ENCODE assay signal across 11 cellular contexts in the genomic region with DNA sequence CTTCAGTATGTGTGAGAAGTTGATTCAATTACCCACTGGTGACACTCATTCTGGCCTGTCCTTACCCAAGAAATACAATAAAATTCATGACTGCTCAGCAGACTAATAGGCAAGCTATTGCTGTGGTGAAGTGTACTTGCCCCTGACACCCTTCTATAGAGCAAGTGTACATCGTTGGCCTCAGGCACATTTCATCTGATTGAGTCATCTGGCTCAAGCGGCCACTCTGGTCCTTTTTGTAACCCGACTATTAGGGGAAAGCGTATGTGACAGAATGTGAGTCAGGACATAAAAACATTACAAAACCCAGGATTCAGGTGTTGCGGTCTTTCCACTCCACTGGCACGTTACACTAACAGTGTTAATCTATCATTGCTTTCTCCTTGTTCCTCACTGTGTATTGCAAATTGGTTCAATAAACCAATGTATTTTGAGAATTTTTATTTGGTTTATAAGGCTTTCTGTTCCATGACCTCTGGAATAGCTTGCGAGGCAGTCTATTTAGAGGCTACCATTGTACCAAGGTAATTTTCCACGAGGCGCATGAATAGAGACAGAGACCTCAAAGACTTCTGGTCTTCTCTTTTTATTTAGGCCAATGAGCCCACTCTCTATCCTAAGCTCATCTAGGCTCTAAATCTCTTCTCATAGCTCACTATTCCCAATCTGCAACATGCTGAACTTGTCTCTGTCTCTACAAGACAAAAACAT. TPM values are rescaled to one million over a fixed set of nuclear protein-coding genes. Genes with fewer than 3 reads are reported as not detected.
A peak's percentile ranks its signal among the peaks of the same experiment; 100 is the strongest.
DNase-seq lines count a peak whose midpoint lies in the region; ATAC-seq and TF ChIP-seq lines count a peak whose summit lies in the region.
"Had no signal": no experiment of that assay in that cellular context is flagged by ENCODE, and none has a peak within 500 bp of the region (broad histone marks: within the 10 kb centered on the region; RNA-seq: fewer than 3 reads in every experiment).

No MANE protein-coding gene starts in this region.

- H3K9me3 ChIP-seq in PC-9 (ENCODE audit: insufficient read depth, low read depth), result no peaks in the 10 kb centered on the region
- no peaks in the 10 kb centered on the region for H3K9me3 ChIP-seq in osteoblast (ENCODE audit: low read depth, low read length)
- H3K9me3 ChIP-seq in stomach, result no peaks in the 10 kb centered on the region
- no peaks in the 10 kb centered on the region for H3K9me3 ChIP-seq in lower lobe of right lung

- H3K27ac ChIP-seq in PC-9, result peak overlapping the region; percentile 87
- H3K27ac ChIP-seq in osteoblast (ENCODE audit: low read depth, low read length), result peak overlapping the region; percentile 9
- no peak overlapping the region for H3K27ac ChIP-seq in stomach
- H3K27ac ChIP-seq in lower lobe of right lung, result no peak overlapping the region

- WGBS in stomach, 5 donors, result 92 to 97% (median 95%) methylated on average over 9 of the region's 9 CpGs

- peaks cover 20% of the 10 kb centered on the region for H3F3A ChIP-seq in PC-9 (ENCODE audit: insufficient read depth, low read depth)

- H3K79me2 ChIP-seq in PC-9 (ENCODE audit: low read depth) (no peaks in the 10 kb centered on the region), osteoblast (ENCODE audit: insufficient read depth, low read length) (no peaks in the 10 kb centered on the region)

- TF ChIP-seq CTCF in PC-9 (conservative IDR thresholded peaks at IDR 0.05), result no peak
- no peak for TF ChIP-seq CTCF in osteoblast (IDR thresholded peaks at IDR 0.05; ENCODE audit: extremely low read depth, low read depth, low read length)
- no peak for TF ChIP-seq CTCF in stomach (IDR thresholded peaks at IDR 0.05)
- no peak for TF ChIP-seq CTCF in lower lobe of right lung (IDR thresholded peaks at IDR 0.05)

- H3K4me1 ChIP-seq in PC-9 (replicated peaks; ENCODE audit: insufficient read depth) (peaks cover 34% of the 10 kb centered on the region), osteoblast (ENCODE audit: insufficient read depth, low read length) (peaks cover 15% of the 10 kb centered on the region), stomach (no peaks in the 10 kb centered on the region), lower lobe of right lung (no peaks in the 10 kb centered on the region)

- no peak overlapping the region; the same call in 1 of the 2 replicates for H3K4me3 ChIP-seq in PC-9
- no peak overlapping the region for H3K4me3 ChIP-seq in osteoblast (ENCODE audit: insufficient read depth, low read length)
- no peak overlapping the region for H3K4me3 ChIP-seq in stomach
- no peak overlapping the region for H3K4me3 ChIP-seq in lower lobe of right lung
- H3K4me3 ChIP-seq: smooth muscle cell had no signal

- BruUV-seq in PC-9 (replicated peaks; lab: Mats Ljungman, UMichigan), result no TSS peak

- CTCF ChIA-PET in PC-9 (lab: Charles Lee), result no interaction called here

- H3K27me3 ChIP-seq in PC-9 (ENCODE audit: insufficient read depth, low read depth) (no peaks in the 10 kb centered on the region), osteoblast (ENCODE audit: insufficient read depth, low read length) (no peaks in the 10 kb centered on the region), stomach (no peaks in the 10 kb centered on the region), lower lobe of right lung (ENCODE audit: low read depth) (no peaks in the 10 kb centered on the region)

- intact Hi-C loops in PC-9 (cut with micrococcal nuclease; ENCODE audit: unreplicated experiment), result loop anchor here (2.0 kb wide), 1 partner anchor 21 kb away; no protein-coding TSS in a partner anchor
- intact Hi-C loops in stomach (cut with DNase I; ENCODE audit: low total_unique reads), result no loop called here
- intact Hi-C loops in lower lobe of right lung (cut with DNase I), result no loop called here

- no peak for TF ChIP-seq POLR2A in stomach (IDR thresholded peaks at IDR 0.05)

- H3K9me2 ChIP-seq in PC-9 (ENCODE audit: insufficient read depth), result no peaks in the 10 kb centered on the region

- H2AFZ ChIP-seq in PC-9 (no peak overlapping the region), osteoblast (ENCODE audit: low read length) (no peak overlapping the region)

- POLR2A ChIA-PET in PC-9 (lab: Charles Lee; ENCODE audit: unreplicated experiment), result interaction anchor here (0.7 kb wide), 1 partner anchor 44 kb away, joined by 4 read pairs; no protein-coding TSS in a partner anchor

- ATAC-seq in lower lobe of right lung (no peak), GM19397 (IDR thresholded peaks at IDR 0.05; ENCODE audit: unreplicated experiment) (no peak)
- ATAC-seq: natural killer cell treated with Interleukin-12 subunit alpha and Interleukin-12 subunit beta and Interleukin-15 and Interleukin-18, amount 100 ng/mL, for 72 hours had no signal

- no peaks in the 10 kb centered on the region for H4K20me1 ChIP-seq in PC-9 (ENCODE audit: insufficient read depth)
- H4K20me1 ChIP-seq in osteoblast (ENCODE audit: insufficient read depth, low read length), result no peaks in the 10 kb centered on the region

- 0 out of 2 replicates have a peak, but pooled peaks cover 4% of the 10 kb centered on the region for H3K36me3 ChIP-seq in PC-9 (ENCODE audit: low read depth)
- no peaks in the 10 kb centered on the region for H3K36me3 ChIP-seq in osteoblast (ENCODE audit: insufficient read depth, low read length)
- peaks cover 0 to 28% (median 12%) of the 10 kb centered on the region in 4 donors for H3K36me3 ChIP-seq in stomach
- H3K36me3 ChIP-seq in lower lobe of right lung, result no peaks in the 10 kb centered on the region

- H3K4me2 ChIP-seq in PC-9, result peak overlapping the region; percentile 60
- peak overlapping the region; percentile 9 for H3K4me2 ChIP-seq in osteoblast (ENCODE audit: insufficient read depth, low read length)
- H3K4me2 ChIP-seq: smooth muscle cell had no signal

- DNase-seq in ELR (ENCODE audit: low read depth) (peak; percentile 98), PC-9 (peak; percentile 81 to 100), dedifferentiated amniotic fluid mesenchymal stem cell (ENCODE audit: extremely low spot score) (peak; percentile 79), osteoblast (ENCODE audit: insufficient read length, low spot score, missing footprints) (peak; percentile 66), stomach (no peak), lower lobe of right lung (no peak), 8988T (no peak)
- DNase-seq: immature natural killer cell had no signal

- no peak for TF ChIP-seq EP300 in stomach (IDR thresholded peaks at IDR 0.05)

RNA-seq across cellular contexts. Expression of a gene that starts 10.2 kb away (rescaled TPM):
- 27.9 and 36.2 TPM in 2 replicates for total RNA-seq in PC-9 (2021)
- total RNA-seq in osteoblast, result 10.3 and 14.8 TPM in 2 replicates
- 10 to 100 TPM in 3 of 5 donors, 1 to 10 TPM in 1, not detected in 1; 5.5 to 35.4 (median 18.9) TPM for total RNA-seq in stomach
- 10 to 100 TPM in 2 of 3 donors, 1 to 10 TPM in 1; 4.1 to 23.8 (median 19.1) TPM for polyA plus RNA-seq in stomach
- total RNA-seq in lower lobe of right lung, result 10.3 TPM

Comparison
In these comparisons a context has a peak if more than half of its experiments do, and no peak if none do; other contexts are left out.
1. DNase-seq: peak in ELR (single experiment), PC-9 (2 of 2), dedifferentiated amniotic fluid mesenchymal stem cell (single experiment) and osteoblast (single experiment); none in stomach (single experiment), lower lobe of right lung (single experiment) and 8988T (single experiment).
2. H3K27ac ChIP-seq: peak in PC-9 (single experiment) and osteoblast (single experiment); none in stomach (0 of 5) and lower lobe of right lung (single experiment).